16 cellular contexts compared by ENCODE assay signal in the genomic region with DNA sequence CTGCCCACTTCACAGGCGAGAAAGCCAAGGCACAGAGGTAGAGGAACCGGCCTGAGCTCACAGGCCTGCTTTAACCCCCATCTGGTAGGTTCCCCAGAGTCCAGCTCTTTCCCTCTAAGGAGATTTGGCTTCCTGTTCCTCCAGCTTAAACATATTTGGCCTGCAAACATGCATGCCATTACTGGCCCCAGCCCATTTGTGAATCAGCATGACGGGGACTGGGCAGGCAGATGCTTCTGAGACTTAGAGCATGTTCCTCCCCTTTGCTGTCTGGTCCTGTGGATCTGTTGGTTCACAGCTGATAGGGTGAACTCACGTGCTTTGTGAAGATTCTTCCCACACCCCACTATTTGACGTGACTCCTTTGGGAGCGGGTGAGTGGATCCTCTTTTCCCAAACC. TPM values are rescaled to one million over a fixed set of nuclear protein-coding genes. Genes with fewer than 3 reads are reported as not detected.
DNase-seq lines count a peak whose midpoint lies in the region; ATAC-seq and TF ChIP-seq lines count a peak whose summit lies in the region.
"Had no signal": no experiment of that assay in that cellular context is flagged by ENCODE, and none has a peak within 500 bp of the region (broad histone marks: within the 10 kb centered on the region; RNA-seq: fewer than 3 reads in every experiment).

No MANE protein-coding gene starts in this region.

- peak; percentile 63 for DNase-seq in EH (ENCODE audit: low read depth)
- peak; percentile 78 for DNase-seq in MG63
- peak; percentile 14 for DNase-seq in epithelial cell of prostate (ENCODE audit: low read depth, low spot score)
- peak; percentile 54 for DNase-seq in osteocyte (ENCODE audit: extremely low spot score, unreplicated experiment)
- DNase-seq in activated naive CD4-positive, alpha-beta T cell treated with Interleukin-2 at 50 U/mL for 16 hours, result no peak
- DNase-seq in HEK293T (ENCODE audit: extremely low spot score), result no peak
- DNase-seq: activated CD4-positive, alpha-beta T cell treated with anti-CD3 and anti-CD28 coated beads, Interleukin-2, amount 50 U/mL, for 48 hours; amniotic stem cell; GOT3; naive B cell; Peyer's patch; stimulated activated CD4-positive, alpha-beta T cell treated with anti-CD3 and anti-CD28 coated beads, Interleukin-15, amount 100 ng/mL, for 24 hours had no signal

- H3K27me3 ChIP-seq in MG63, result no peaks in the 10 kb centered on the region
- H3K27me3 ChIP-seq: Peyer's patch had no signal

- no peak overlapping the region for H3K4me3 Mint-ChIP-seq in osteocyte (ENCODE audit: unreplicated experiment)
- H3K4me3 Mint-ChIP-seq: dendritic cell treated with granulocyte-macrophage colony-stimulating factor and Interleukin-4, amounts not matched to agents 40 ng/mL and 50 ng/mL, for 4 days; naive B cell had no signal

- ATAC-seq in HG02642 (IDR thresholded peaks at IDR 0.05; ENCODE audit: poor library complexity, unreplicated experiment), result no peak

- no peak overlapping the region for H3K27ac ChIP-seq in epithelial cell of prostate
- H3K27ac ChIP-seq: Peyer's patch, prostate gland had no signal

- H3K27me3 Mint-ChIP-seq in osteocyte (ENCODE audit: unreplicated experiment), result no peaks in the 10 kb centered on the region

- TF ChIP-seq CTCF in osteocyte (IDR thresholded peaks at IDR 0.05), result no peak

- peaks cover 3% of the 10 kb centered on the region for H3K4me1 Mint-ChIP-seq in osteocyte (ENCODE audit: unreplicated experiment)

- CTCF ChIA-PET in HEK293T (lab: Yijun Ruan, JAX), result no interaction called here

- no peaks in the 10 kb centered on the region for H3K9me3 ChIP-seq in MG63
- H3K9me3 ChIP-seq: Peyer's patch, prostate gland had no signal

- no peak overlapping the region for H3K4me3 ChIP-seq in MG63
- H3K4me3 ChIP-seq: Peyer's patch, prostate gland had no signal

- H3K36me3 Mint-ChIP-seq in osteocyte (ENCODE audit: unreplicated experiment), result no peaks in the 10 kb centered on the region
- H3K36me3 Mint-ChIP-seq: CD14-positive monocyte, naive B cell had no signal

- H3K27ac Mint-ChIP-seq in osteocyte (ENCODE audit: unreplicated experiment), result no peak overlapping the region
- H3K27ac Mint-ChIP-seq: dendritic cell treated with granulocyte-macrophage colony-stimulating factor and Interleukin-4, amounts not matched to agents 40 ng/mL and 50 ng/mL, for 4 days; naive B cell had no signal

- POLR2A ChIA-PET in HEK293T (lab: Yijun Ruan, JAX), result no interaction called here

- no peaks in the 10 kb centered on the region for H3K9me3 Mint-ChIP-seq in osteocyte (ENCODE audit: unreplicated experiment)
- H3K9me3 Mint-ChIP-seq: dendritic cell treated with granulocyte-macrophage colony-stimulating factor and Interleukin-4, amounts not matched to agents 40 ng/mL and 50 ng/mL, for 4 days had no signal

- no peaks in the 10 kb centered on the region for H3K36me3 ChIP-seq in MG63
- H3K36me3 ChIP-seq: Peyer's patch, prostate gland had no signal

TF ChIP-seq in HEK293T, 16 proteins besides CTCF, POLR2A, EP300 and RAD21:
- TF ChIP-seq ARNT (IDR thresholded peaks at IDR 0.05) (no peak), SP1 (IDR thresholded peaks at IDR 0.05) (no peak), FOXK2 (IDR thresholded peaks at IDR 0.05) (no peak)

RNA-seq across cellular contexts. Expression of a gene that starts 12.6 kb away (rescaled TPM):
- not detected in 2 replicates for total RNA-seq in MG63 (2014; rRNA removed; shearing (Covaris generic); ENCODE audit: low replicate concordance)
- total RNA-seq in osteocyte, result 0.16 and 0.67 TPM in 2 replicates

Comparison
In these comparisons a context has a peak if more than half of its experiments do, and no peak if none do; other contexts are left out.
1. DNase-seq: peak in EH (single experiment), MG63 (single experiment), epithelial cell of prostate (single experiment) and osteocyte (single experiment); none in activated naive CD4-positive, alpha-beta T cell treated with Interleukin-2 at 50 U/mL for 16 hours (single experiment) and HEK293T (single experiment).